Comparison of ENCODE assay signal across 14 cellular contexts in genomic region chr12:120851444-120851843, GRCh38. TPM values are rescaled to one million over a fixed set of nuclear protein-coding genes. Genes with fewer than 3 reads are reported as not detected.
DNase-seq lines count a peak whose midpoint lies in the region; ATAC-seq and TF ChIP-seq lines count a peak whose summit lies in the region.
"Had no signal": no experiment of that assay in that cellular context is flagged by ENCODE, and none has a peak within 500 bp of the region (broad histone marks: within the 10 kb centered on the region; RNA-seq: fewer than 3 reads in every experiment).

No MANE protein-coding gene starts in this region.

- DNase-seq in kidney tubule cell (ENCODE audit: low spot score) (peak; percentile 25), LoVo (ENCODE audit: low spot score) (no peak), esophagus squamous epithelium (lab: John Stamatoyannopoulos, UW) (no peak)
- DNase-seq in activated T-cell treated with anti-CD3 and anti-CD28 coated beads, Interleukin-2, amount 50 U/mL, for 72 hours = no peak
- DNase-seq in activated naive CD8-positive, alpha-beta T cell treated with anti-CD3 and anti-CD28 coated beads for 36 hours = no peak
- DNase-seq: activated CD4-positive, CD25-positive, alpha-beta regulatory T cell treated with anti-CD3 and anti-CD28 coated beads, Interleukin-2, amount 50 U/mL, for 72 hours; C1 segment of cervical spinal cord; foreskin melanocyte; H7; NCI-H2171 had no signal

- H3K9me3 ChIP-seq in esophagus squamous epithelium = no peaks in the 10 kb centered on the region

- ATAC-seq in GM18505 (IDR thresholded peaks at IDR 0.05; ENCODE audit: unreplicated experiment) (peak; percentile 47), GM21528 (IDR thresholded peaks at IDR 0.05; ENCODE audit: low FRiP score, unreplicated experiment) (peak; percentile 36), HG03571 (IDR thresholded peaks at IDR 0.05; ENCODE audit: unreplicated experiment) (peak; percentile 54)
- ATAC-seq in activated T-cell treated with anti-CD3 and anti-CD28 coated beads, Interleukin-2, amount 50 U/mL, for 72 hours (replicated peaks in 1 of 2) = no peak

- no peak overlapping the region for H3K4me3 ChIP-seq in esophagus squamous epithelium
- H3K4me3 ChIP-seq: lung had no signal

- peaks cover 21 to 92% (median 41%) of the 10 kb centered on the region in 3 donors for H3K4me1 ChIP-seq in esophagus squamous epithelium

- H3K27me3 ChIP-seq in esophagus squamous epithelium = no peaks in the 10 kb centered on the region

- peak overlapping the region in 1 of 2 donors; percentile 4 for H3K4me3 Mint-ChIP-seq in activated T-cell treated with anti-CD3 and anti-CD28 coated beads, Interleukin-2, amount 50 U/mL, for 72 hours
- H3K4me3 Mint-ChIP-seq in activated naive CD8-positive, alpha-beta T cell treated with anti-CD3 and anti-CD28 coated beads for 36 hours = no peak overlapping the region

- TF ChIP-seq CTCF in esophagus squamous epithelium (IDR thresholded peaks at IDR 0.05) = no peak

- H3K27me3 Mint-ChIP-seq in activated T-cell treated with anti-CD3 and anti-CD28 coated beads, Interleukin-2, amount 50 U/mL, for 72 hours (ENCODE audit: low read depth) = no peaks in the 10 kb centered on the region
- H3K27me3 Mint-ChIP-seq in activated naive CD8-positive, alpha-beta T cell treated with anti-CD3 and anti-CD28 coated beads for 36 hours = no peaks in the 10 kb centered on the region

- TF ChIP-seq POLR2A in GM18505 (IDR thresholded peaks at IDR 0.05; ENCODE audit: borderline replicate concordance, extremely low read depth, insufficient read depth, insufficient read length) = no peak
- no peak for TF ChIP-seq POLR2A in esophagus squamous epithelium (IDR thresholded peaks at IDR 0.05)

- no peaks in the 10 kb centered on the region for H3K9me3 Mint-ChIP-seq in activated T-cell treated with anti-CD3 and anti-CD28 coated beads, Interleukin-2, amount 50 U/mL, for 72 hours
- H3K9me3 Mint-ChIP-seq in activated naive CD8-positive, alpha-beta T cell treated with anti-CD3 and anti-CD28 coated beads for 36 hours = no peaks in the 10 kb centered on the region

- intact Hi-C loops in esophagus squamous epithelium (cut with DNase I) = no loop called here

- peaks cover 71% of the 10 kb centered on the region for H3K4me1 Mint-ChIP-seq in activated T-cell treated with anti-CD3 and anti-CD28 coated beads, Interleukin-2, amount 50 U/mL, for 72 hours (ENCODE audit: low read depth)
- peaks cover 68% of the 10 kb centered on the region for H3K4me1 Mint-ChIP-seq in activated naive CD8-positive, alpha-beta T cell treated with anti-CD3 and anti-CD28 coated beads for 36 hours

- 70 to 78% methylated on average over 7 of the region's 7 CpGs for WGBS in esophagus squamous epithelium, 2 donors

- no peak overlapping the region for H3K27ac ChIP-seq in esophagus squamous epithelium

- H3K36me3 ChIP-seq in esophagus squamous epithelium = no peaks in the 10 kb centered on the region

- no peak overlapping the region for H3K27ac Mint-ChIP-seq in activated T-cell treated with anti-CD3 and anti-CD28 coated beads, Interleukin-2, amount 50 U/mL, for 72 hours
- H3K27ac Mint-ChIP-seq in activated naive CD8-positive, alpha-beta T cell treated with anti-CD3 and anti-CD28 coated beads for 36 hours = no peak overlapping the region

- H3K36me3 Mint-ChIP-seq in activated T-cell treated with anti-CD3 and anti-CD28 coated beads, Interleukin-2, amount 50 U/mL, for 72 hours (ENCODE audit: insufficient read depth in 2 of 2) = no peaks in the 10 kb centered on the region
- H3K36me3 Mint-ChIP-seq in activated naive CD8-positive, alpha-beta T cell treated with anti-CD3 and anti-CD28 coated beads for 36 hours = peaks cover 2% of the 10 kb centered on the region

RNA-seq across cellular contexts. Expression of gene SPPL3, which starts 52.7 kb away (rescaled TPM):
- total RNA-seq in activated T-cell treated with anti-CD3 and anti-CD28 coated beads, Interleukin-2, amount 50 U/mL, for 72 hours = 10 to 100 TPM; 43.5 to 45.7 TPM
- total RNA-seq in activated naive CD8-positive, alpha-beta T cell treated with anti-CD3 and anti-CD28 coated beads for 36 hours = 10 to 100 TPM; 24.7 to 27.6 TPM
- 10 to 100 TPM; 30.3 to 47.1 (median 34.2) TPM for total RNA-seq in esophagus squamous epithelium

Comparison
In these comparisons a context has a peak if more than half of its experiments do, and no peak if none do; other contexts are left out.
1. ATAC-seq: peak in GM18505 (single experiment), GM21528 (single experiment) and HG03571 (single experiment); none in activated T-cell treated with anti-CD3 and anti-CD28 coated beads, Interleukin-2, amount 50 U/mL, for 72 hours (0 of 2).